ENCODE assay signal across 7 cellular contexts in the genomic region with DNA sequence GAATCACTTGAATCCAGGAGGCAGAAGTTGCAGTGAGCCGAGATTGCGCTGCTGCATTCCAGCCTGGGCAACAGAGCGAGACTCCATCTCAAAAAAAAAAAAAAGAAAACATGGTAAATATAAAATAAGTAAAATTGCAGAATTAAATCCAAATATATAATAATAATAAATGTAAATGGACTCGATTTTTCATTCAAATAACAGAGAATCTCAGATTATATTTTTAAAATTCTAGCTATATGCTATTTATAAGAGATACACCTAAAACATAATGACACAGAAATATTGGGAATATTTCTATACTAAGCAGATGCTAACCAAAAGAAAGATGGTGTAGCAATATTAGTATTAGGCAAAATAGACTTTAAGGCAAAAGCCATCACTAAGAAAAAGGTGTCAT. TPM values are rescaled to one million over a fixed set of nuclear protein-coding genes. Genes with fewer than 3 reads are reported as not detected.
"Had no signal": no experiment of that assay in that cellular context is flagged by ENCODE, and none has a peak within 500 bp of the region (broad histone marks: within the 10 kb centered on the region; RNA-seq: fewer than 3 reads in every experiment).

No MANE protein-coding gene starts in this region.

- DNase-seq: H9, HCEC 1CT, IMR-90 had no signal

- H3K4me3 ChIP-seq: GM23338 had no signal

- H2AFZ ChIP-seq: GM23338 had no signal

- H3K4me2 ChIP-seq: GM23338 had no signal

- ATAC-seq: GM23338 had no signal

- FAIRE-seq: H1, H54, HTR-8/SVneo had no signal

RNA-seq across cellular contexts. Expression of a gene that starts 15.1 kb away (rescaled TPM):
- total RNA-seq: GM23338, H1, H9, IMR-90 had no signal
- polyA plus RNA-seq: H1, IMR-90 had no signal
